In genomic region chr2:197089659-197090058, GRCh38 we compare ENCODE assay signal across 21 cellular contexts.
DNase-seq lines count a peak whose midpoint lies in the region; ATAC-seq, FAIRE-seq and TF ChIP-seq lines count a peak whose summit lies in the region.
"Had no signal": no experiment of that assay in that cellular context is flagged by ENCODE, and none has a peak within 500 bp of the region (broad histone marks: within the 10 kb centered on the region; RNA-seq: fewer than 3 reads in every experiment).

No MANE protein-coding gene starts in this region.

- H3K4me3 Mint-ChIP-seq in CD4-positive, alpha-beta T cell = no peak overlapping the region
- H3K4me3 Mint-ChIP-seq in brain = peak overlapping the region; percentile 17 to 76 (median 50)
- H3K4me3 Mint-ChIP-seq in natural killer cell treated with Interleukin-12 subunit alpha and Interleukin-12 subunit beta and Interleukin-15 and Interleukin-18, amount 100 ng/mL, for 72 hours = no peak overlapping the region
- H3K4me3 Mint-ChIP-seq: T-helper 2 cell treated with Interferon-gamma antibody and Interleukin-4, amounts not matched to agents 5 μg/mL and 100 μg/mL, for 36 hours had no signal

- H3K27me3 ChIP-seq in CD4-positive, alpha-beta T cell (ENCODE audit: control insufficient read depth, insufficient read depth, low read length) = no peaks in the 10 kb centered on the region
- H3K27me3 ChIP-seq in gastroesophageal sphincter = no peaks in the 10 kb centered on the region
- H3K27me3 ChIP-seq: body of pancreas, pancreas, sigmoid colon had no signal

- H3K9me3 Mint-ChIP-seq in CD4-positive, alpha-beta T cell = no peaks in the 10 kb centered on the region
- H3K9me3 Mint-ChIP-seq in brain = no peaks in the 10 kb centered on the region
- H3K9me3 Mint-ChIP-seq in natural killer cell treated with Interleukin-12 subunit alpha and Interleukin-12 subunit beta and Interleukin-15 and Interleukin-18, amount 100 ng/mL, for 72 hours = no peaks in the 10 kb centered on the region
- H3K9me3 Mint-ChIP-seq: T-helper 2 cell treated with Interferon-gamma antibody and Interleukin-4, amounts not matched to agents 5 μg/mL and 100 μg/mL, for 36 hours had no signal

- WGBS in gastroesophageal sphincter (ENCODE audit: low coverage in 1 of 2), 2 donors = 100% methylated on average over 1 of the region's 2 CpGs; no CpG with 5 or more reads in 1 of the 2 donors

- H3K36me3 ChIP-seq in gastroesophageal sphincter = peaks cover 0 to 21% of the 10 kb centered on the region in 2 donors
- H3K36me3 ChIP-seq: pancreas, sigmoid colon had no signal

- peak; percentile 64 for FAIRE-seq in GM12892 (lab: Jason Lieb, UNC)
- FAIRE-seq: G401.6, pancreas had no signal

- peaks cover 97% of the 10 kb centered on the region for H3K36me3 Mint-ChIP-seq in CD4-positive, alpha-beta T cell (ENCODE audit: low read depth)
- H3K36me3 Mint-ChIP-seq in brain = peaks cover 5% of the 10 kb centered on the region
- H3K36me3 Mint-ChIP-seq in natural killer cell treated with Interleukin-12 subunit alpha and Interleukin-12 subunit beta and Interleukin-15 and Interleukin-18, amount 100 ng/mL, for 72 hours = peaks cover 32% of the 10 kb centered on the region

- H3K27ac ChIP-seq in CD4-positive, alpha-beta T cell (ENCODE audit: low read depth, low read length) = no peak overlapping the region
- H3K27ac ChIP-seq in gastroesophageal sphincter = no peak overlapping the region
- H3K27ac ChIP-seq: body of pancreas, pancreas had no signal

- peaks cover 42% of the 10 kb centered on the region for H3K4me1 Mint-ChIP-seq in CD4-positive, alpha-beta T cell (ENCODE audit: low read depth)
- H3K4me1 Mint-ChIP-seq in brain = peaks cover 84% of the 10 kb centered on the region
- H3K4me1 Mint-ChIP-seq in natural killer cell treated with Interleukin-12 subunit alpha and Interleukin-12 subunit beta and Interleukin-15 and Interleukin-18, amount 100 ng/mL, for 72 hours (ENCODE audit: low read depth in 2 of 2) = peaks cover 15 to 19% of the 10 kb centered on the region in 2 donors

- TF ChIP-seq POLR2A in GM12892 (IDR thresholded peaks at IDR 0.05; ENCODE audit: low read depth, low read length) = no peak
- TF ChIP-seq POLR2A in gastroesophageal sphincter (IDR thresholded peaks at IDR 0.05) = no peak

- peaks cover 0 to 14% (median 0%) of the 10 kb centered on the region in 3 donors for H3K4me1 ChIP-seq in gastroesophageal sphincter
- H3K4me1 ChIP-seq: body of pancreas, pancreas had no signal

- H3K9me3 ChIP-seq in CD4-positive, alpha-beta T cell (ENCODE audit: control insufficient read depth, low read length) = no peaks in the 10 kb centered on the region
- H3K9me3 ChIP-seq in gastroesophageal sphincter = no peaks in the 10 kb centered on the region
- H3K9me3 ChIP-seq: body of pancreas, pancreas, sigmoid colon had no signal

- H3K4me3 ChIP-seq in gastroesophageal sphincter = no peak overlapping the region
- H3K4me3 ChIP-seq: body of pancreas, coronary artery, pancreas, sigmoid colon had no signal

- TF ChIP-seq EP300 in gastroesophageal sphincter (IDR thresholded peaks at IDR 0.05) = no peak

- no peak for ATAC-seq in CD4-positive, alpha-beta T cell (ENCODE audit: poor library complexity)
- ATAC-seq in natural killer cell treated with Interleukin-12 subunit alpha and Interleukin-12 subunit beta and Interleukin-15 and Interleukin-18, amount 100 ng/mL, for 72 hours = no peak
- ATAC-seq in gastroesophageal sphincter = no peak
- no peak for ATAC-seq in GM21360 (IDR thresholded peaks at IDR 0.05; ENCODE audit: unreplicated experiment)
- ATAC-seq: body of pancreas, left colon, pancreas had no signal

- CTCF ChIA-PET in CD4-positive, alpha-beta T cell (lab: Charles Lee) = no interaction called here

- POLR2A ChIA-PET in CD4-positive, alpha-beta T cell (lab: Charles Lee) = no interaction called here

- no peak for TF ChIP-seq CTCF in CD4-positive, alpha-beta T cell (IDR thresholded peaks at IDR 0.05)
- TF ChIP-seq CTCF in brain (conservative IDR thresholded peaks at IDR 0.05) (no peak), gastroesophageal sphincter (IDR thresholded peaks at IDR 0.05) (no peak)

- H3K27me3 Mint-ChIP-seq in CD4-positive, alpha-beta T cell = no peaks in the 10 kb centered on the region
- H3K27me3 Mint-ChIP-seq in brain = no peaks in the 10 kb centered on the region
- no peaks in the 10 kb centered on the region for H3K27me3 Mint-ChIP-seq in natural killer cell treated with Interleukin-12 subunit alpha and Interleukin-12 subunit beta and Interleukin-15 and Interleukin-18, amount 100 ng/mL, for 72 hours

- peak overlapping the region; percentile 59 for H3K27ac Mint-ChIP-seq in CD4-positive, alpha-beta T cell
- H3K27ac Mint-ChIP-seq in brain = peak overlapping the region; percentile 69 to 94 (median 88)
- H3K27ac Mint-ChIP-seq in natural killer cell treated with Interleukin-12 subunit alpha and Interleukin-12 subunit beta and Interleukin-15 and Interleukin-18, amount 100 ng/mL, for 72 hours = peak overlapping the region; percentile 45 to 53
- H3K27ac Mint-ChIP-seq: T-helper 2 cell treated with Interferon-gamma antibody and Interleukin-4, amounts not matched to agents 5 μg/mL and 100 μg/mL, for 36 hours had no signal

- intact Hi-C loops in CD4-positive, alpha-beta T cell (cut with DNase I, micrococcal nuclease) = no loop called here

- no peak for DNase-seq in CD4-positive, alpha-beta T cell
- DNase-seq in GM12892 (ENCODE audit: insufficient read length) (no peak), foreskin melanocyte (no peak), Ammon's horn (ENCODE audit: low spot score) (no peak)
- DNase-seq in natural killer cell treated with Interleukin-12 subunit alpha and Interleukin-12 subunit beta and Interleukin-15 and Interleukin-18, amount 100 ng/mL, for 72 hours (ENCODE audit: low spot score) = no peak
- DNase-seq: activated naive CD4-positive, alpha-beta T cell treated with Interleukin-2 at 50 U/mL for 16 hours; AML-193; body of pancreas; KBM-7; left colon; NCI-H2029; NCI-H526; pancreas; SIG-M5; sigmoid colon had no signal

Comparison
In these comparisons a context has a peak if more than half of its experiments do, and no peak if none do; other contexts are left out.
1. H3K4me3 Mint-ChIP-seq: peak in brain (5 of 5); none in CD4-positive, alpha-beta T cell (single experiment) and natural killer cell treated with Interleukin-12 subunit alpha and Interleukin-12 subunit beta and Interleukin-15 and Interleukin-18, amount 100 ng/mL, for 72 hours (single experiment).
2. Peak in every context shown above with its lines, with median percentiles within 50 percentile points of each other: H3K27ac Mint-ChIP-seq.